2 cellular contexts compared by ENCODE assay signal in the genomic region with DNA sequence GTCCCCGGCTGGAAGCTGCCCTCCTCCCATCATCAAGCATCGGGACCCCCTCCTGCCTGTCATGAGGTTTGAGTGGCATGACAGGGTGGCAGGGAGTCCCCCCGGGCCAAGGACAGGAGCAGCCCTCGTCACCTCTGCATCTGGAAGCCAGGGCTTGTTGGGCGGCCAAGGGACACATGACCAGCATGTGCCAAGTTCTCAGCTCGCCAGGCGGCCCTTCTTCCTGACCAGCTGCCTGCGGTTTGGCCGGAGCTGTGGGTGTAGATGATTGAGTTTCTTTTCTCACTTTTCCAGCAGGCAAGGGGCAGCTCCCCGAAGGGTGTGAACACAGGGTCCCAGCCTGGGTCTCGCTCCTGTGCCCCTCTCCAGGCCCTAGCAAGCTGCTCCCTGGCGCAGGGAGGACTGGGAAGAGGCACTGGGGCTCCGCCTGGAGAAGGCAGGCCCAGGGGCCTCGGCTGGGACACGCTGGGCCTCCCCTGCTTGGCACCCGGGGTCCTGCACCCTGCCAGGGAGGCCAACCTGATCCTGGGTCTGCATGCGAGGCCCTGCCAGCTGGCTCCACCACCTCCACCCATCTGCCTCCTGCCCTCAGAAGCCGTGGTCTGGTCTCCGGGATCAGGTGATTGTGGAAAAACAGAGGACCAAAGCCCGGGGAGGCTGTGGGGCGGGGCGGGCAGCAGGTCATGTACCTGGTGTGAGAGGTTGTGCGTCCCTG.
TF ChIP-seq lines count a peak whose summit lies in the region.

No MANE protein-coding gene starts in this region.

TF ChIP-seq in IMR-90, 13 proteins besides CTCF, POLR2A, EP300 and RAD21:
- TF ChIP-seq FOS (IDR thresholded peaks at IDR 0.05; ENCODE audit: low read depth, low read length) (no peak), MAZ (IDR thresholded peaks at IDR 0.05; ENCODE audit: borderline replicate concordance, low read depth, low read length) (no peak), RFX5 (IDR thresholded peaks at IDR 0.05; ENCODE audit: low read depth, low read length) (no peak), NFE2L2 (IDR thresholded peaks at IDR 0.05; ENCODE audit: low read depth, low read length) (no peak), CHD1 (IDR thresholded peaks at IDR 0.05; ENCODE audit: low read depth, low read length) (no peak), BHLHE40 (IDR thresholded peaks at IDR 0.05; ENCODE audit: low read depth, low read length) (no peak), SMC3 (IDR thresholded peaks at IDR 0.05; ENCODE audit: low read depth, low read length) (no peak)
- TF ChIP-seq, protein P1, sequence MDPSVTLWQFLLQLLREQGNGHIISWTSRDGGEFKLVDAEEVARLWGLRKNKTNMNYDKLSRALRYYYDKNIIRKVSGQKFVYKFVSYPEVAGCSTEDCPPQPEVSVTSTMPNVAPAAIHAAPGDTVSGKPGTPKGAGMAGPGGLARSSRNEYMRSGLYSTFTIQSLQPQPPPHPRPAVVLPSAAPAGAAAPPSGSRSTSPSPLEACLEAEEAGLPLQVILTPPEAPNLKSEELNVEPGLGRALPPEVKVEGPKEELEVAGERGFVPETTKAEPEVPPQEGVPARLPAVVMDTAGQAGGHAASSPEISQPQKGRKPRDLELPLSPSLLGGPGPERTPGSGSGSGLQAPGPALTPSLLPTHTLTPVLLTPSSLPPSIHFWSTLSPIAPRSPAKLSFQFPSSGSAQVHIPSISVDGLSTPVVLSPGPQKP (IDR thresholded peaks at IDR 0.05; ENCODE audit: borderline replicate concordance, low read depth, low read length): no peak

TF ChIP-seq in WTC11, 78 proteins besides CTCF, POLR2A, EP300 and RAD21:
- TF ChIP-seq, protein P2, sequence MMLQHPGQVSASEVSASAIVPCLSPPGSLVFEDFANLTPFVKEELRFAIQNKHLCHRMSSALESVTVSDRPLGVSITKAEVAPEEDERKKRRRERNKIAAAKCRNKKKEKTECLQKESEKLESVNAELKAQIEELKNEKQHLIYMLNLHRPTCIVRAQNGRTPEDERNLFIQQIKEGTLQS (CRISPR knock-in tag; conservative IDR thresholded peaks at IDR 0.05): no peak
- TF ChIP-seq TP53 (CRISPR knock-in tag; IDR thresholded peaks at IDR 0.05) (no peak), KAT7 (CRISPR knock-in tag; IDR thresholded peaks at IDR 0.05; ENCODE audit: borderline replicate concordance) (no peak), PRRX2 (CRISPR knock-in tag; IDR thresholded peaks at IDR 0.05) (no peak), ZNF138 (CRISPR knock-in tag; conservative IDR thresholded peaks at IDR 0.05) (no peak), ZNF121 (CRISPR knock-in tag; IDR thresholded peaks at IDR 0.05) (no peak), ZBTB21 (CRISPR knock-in tag; IDR thresholded peaks at IDR 0.05; ENCODE audit: borderline replicate concordance) (no peak), TEAD1 (CRISPR knock-in tag; IDR thresholded peaks at IDR 0.05) (no peak)
- TF ChIP-seq, protein P3, sequence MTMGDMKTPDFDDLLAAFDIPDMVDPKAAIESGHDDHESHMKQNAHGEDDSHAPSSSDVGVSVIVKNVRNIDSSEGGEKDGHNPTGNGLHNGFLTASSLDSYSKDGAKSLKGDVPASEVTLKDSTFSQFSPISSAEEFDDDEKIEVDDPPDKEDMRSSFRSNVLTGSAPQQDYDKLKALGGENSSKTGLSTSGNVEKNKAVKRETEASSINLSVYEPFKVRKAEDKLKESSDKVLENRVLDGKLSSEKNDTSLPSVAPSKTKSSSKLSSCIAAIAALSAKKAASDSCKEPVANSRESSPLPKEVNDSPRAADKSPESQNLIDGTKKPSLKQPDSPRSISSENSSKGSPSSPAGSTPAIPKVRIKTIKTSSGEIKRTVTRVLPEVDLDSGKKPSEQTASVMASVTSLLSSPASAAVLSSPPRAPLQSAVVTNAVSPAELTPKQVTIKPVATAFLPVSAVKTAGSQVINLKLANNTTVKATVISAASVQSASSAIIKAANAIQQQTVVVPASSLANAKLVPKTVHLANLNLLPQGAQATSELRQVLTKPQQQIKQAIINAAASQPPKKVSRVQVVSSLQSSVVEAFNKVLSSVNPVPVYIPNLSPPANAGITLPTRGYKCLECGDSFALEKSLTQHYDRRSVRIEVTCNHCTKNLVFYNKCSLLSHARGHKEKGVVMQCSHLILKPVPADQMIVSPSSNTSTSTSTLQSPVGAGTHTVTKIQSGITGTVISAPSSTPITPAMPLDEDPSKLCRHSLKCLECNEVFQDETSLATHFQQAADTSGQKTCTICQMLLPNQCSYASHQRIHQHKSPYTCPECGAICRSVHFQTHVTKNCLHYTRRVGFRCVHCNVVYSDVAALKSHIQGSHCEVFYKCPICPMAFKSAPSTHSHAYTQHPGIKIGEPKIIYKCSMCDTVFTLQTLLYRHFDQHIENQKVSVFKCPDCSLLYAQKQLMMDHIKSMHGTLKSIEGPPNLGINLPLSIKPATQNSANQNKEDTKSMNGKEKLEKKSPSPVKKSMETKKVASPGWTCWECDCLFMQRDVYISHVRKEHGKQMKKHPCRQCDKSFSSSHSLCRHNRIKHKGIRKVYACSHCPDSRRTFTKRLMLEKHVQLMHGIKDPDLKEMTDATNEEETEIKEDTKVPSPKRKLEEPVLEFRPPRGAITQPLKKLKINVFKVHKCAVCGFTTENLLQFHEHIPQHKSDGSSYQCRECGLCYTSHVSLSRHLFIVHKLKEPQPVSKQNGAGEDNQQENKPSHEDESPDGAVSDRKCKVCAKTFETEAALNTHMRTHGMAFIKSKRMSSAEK (CRISPR knock-in tag; IDR thresholded peaks at IDR 0.05; ENCODE audit: borderline replicate concordance): no peak
